In genomic region chr5:159687892-159688291, GRCh38 we compare ENCODE assay signal across 1 cellular context.
DNase-seq lines count a peak whose midpoint lies in the region; ATAC-seq, FAIRE-seq and TF ChIP-seq lines count a peak whose summit lies in the region.
"Not testable (repeated sequence)": the region's sequence is repeated elsewhere in the genome, so short reads cannot be mapped to it uniquely, and the experiment has no call there.

No MANE protein-coding gene starts in this region.

- in situ Hi-C loops in K562 (cut with MboI), result not testable (repeated sequence)

- H3K4me3 ChIP-seq in K562, result not testable (repeated sequence)

- not testable (repeated sequence) for FAIRE-seq in K562 (lab: Jason Lieb, UNC)

- H3K79me2 ChIP-seq in K562 (ENCODE audit: control insufficient read depth, insufficient read depth, low read length), result not testable (repeated sequence)

- not testable (repeated sequence) for H3K4me1 ChIP-seq in K562 (replicated peaks in 1 of 2; ENCODE audit: control insufficient read depth in 2 of 2, insufficient read depth in 2 of 2, low read length in 2 of 2)

- not testable (repeated sequence) for TF ChIP-seq CTCF in K562 (IDR thresholded peaks at IDR 0.05 in 2 of 3, conservative IDR thresholded peaks at IDR 0.05 in 1 of 3; ENCODE audit: insufficient read depth in 2 of 3, low read depth in 1 of 3, low read length in 3 of 3)

- not testable (repeated sequence) for H4K20me1 ChIP-seq in K562 (replicated peaks; ENCODE audit: control insufficient read depth, insufficient read depth, low read length)

- H3K27ac ChIP-seq in K562 (ENCODE audit: extremely low read depth, low read depth, low read length), result not testable (repeated sequence)

- H3K9me1 ChIP-seq in K562 (ENCODE audit: control insufficient read depth, insufficient read depth, low read length), result not testable (repeated sequence)

- not testable (repeated sequence) for DNase-seq in K562 (ENCODE audit: extremely low read depth in 1 of 4, low spot score in 3 of 4)

- H3K9ac ChIP-seq in K562 (ENCODE audit: insufficient read depth in 1 of 2, low read depth in 2 of 2, low read length in 2 of 2), result not testable (repeated sequence)

- TF ChIP-seq RAD21 in K562 (CRISPR knock-in tag; conservative IDR thresholded peaks at IDR 0.05 in 1 of 2, IDR thresholded peaks at IDR 0.05 in 1 of 2), result not testable (repeated sequence)

- H3K9me3 ChIP-seq in K562 (replicated peaks; ENCODE audit: control insufficient read depth, insufficient read depth, low read depth, low read length), result not testable (repeated sequence)

- POLR2A ChIA-PET in K562 (lab: Yijun Ruan, JAX), result not testable (repeated sequence)

- CTCF ChIA-PET in K562 (lab: Yijun Ruan, JAX; ENCODE audit: low intra/inter-chr PET ratio), result not testable (repeated sequence)

- not testable (repeated sequence) for BruUV-seq in K562 (replicated peaks; lab: Mats Ljungman, UMichigan)

- not testable (repeated sequence) for H3K36me3 ChIP-seq in K562 (ENCODE audit: control insufficient read depth, insufficient read depth, low read length)

- TF ChIP-seq EP300 in K562 (IDR thresholded peaks at IDR 0.05; ENCODE audit: low read length), result not testable (repeated sequence)

- not testable (repeated sequence) for H3K4me2 ChIP-seq in K562 (ENCODE audit: insufficient read depth, low read length)

- not testable (repeated sequence) for ATAC-seq in K562

- H2AFZ ChIP-seq in K562 (ENCODE audit: low read depth, low read length), result not testable (repeated sequence)

- intact Hi-C loops in K562 (cut with micrococcal nuclease), result not testable (repeated sequence)

- TF ChIP-seq POLR2A in K562 (conservative IDR thresholded peaks at IDR 0.05), result not testable (repeated sequence)

- not testable (repeated sequence) for H3K27me3 ChIP-seq in K562 (ENCODE audit: control insufficient read depth in 2 of 2, insufficient read depth in 2 of 2, low read length in 2 of 2)

TF ChIP-seq in K562, 482 proteins besides CTCF, POLR2A, EP300 and RAD21:
- peak; percentile 92 for TF ChIP-seq ZNF507 (tag; conservative IDR thresholded peaks at IDR 0.05)
